Comparison of ENCODE assay signal across 2 cellular contexts in the genomic region with DNA sequence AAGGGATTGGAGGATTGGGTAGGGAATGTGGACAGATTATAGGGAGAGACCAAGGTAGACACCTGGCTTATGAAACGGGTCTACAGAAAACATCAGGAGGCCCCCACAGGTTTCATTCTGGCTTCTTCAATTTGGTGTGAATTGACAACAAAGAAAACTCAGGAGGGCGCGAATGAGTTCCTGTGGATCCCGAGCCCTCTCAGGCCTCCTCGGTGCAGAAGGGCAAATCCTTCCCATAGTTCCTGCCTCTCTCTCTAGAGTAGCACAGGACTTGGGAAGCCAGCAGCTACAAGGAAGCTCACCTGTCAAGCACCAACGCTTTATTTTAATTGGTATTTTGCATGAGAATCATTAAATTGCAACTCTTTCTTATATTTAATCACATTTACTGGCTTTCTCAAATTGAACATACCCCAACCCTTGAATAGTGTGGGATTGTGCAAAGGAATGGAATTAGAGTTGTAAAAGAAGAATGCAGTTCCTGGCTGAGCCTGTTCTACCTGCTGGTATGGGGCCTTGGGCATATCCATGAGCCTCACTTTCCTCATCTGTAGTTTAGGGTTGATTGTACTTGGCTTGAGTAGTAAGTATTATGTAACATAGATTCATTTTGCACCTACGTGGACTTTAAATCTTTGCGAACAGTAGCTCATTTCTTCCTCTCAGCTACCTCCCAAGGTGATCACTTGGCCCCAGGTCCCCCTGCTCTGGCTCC.
TF ChIP-seq lines count a peak whose summit lies in the region.

No MANE protein-coding gene starts in this region.

TF ChIP-seq in SK-N-SH, 30 proteins besides CTCF, POLR2A, EP300 and RAD21 (continued from another document):
- TF ChIP-seq, protein P1, sequence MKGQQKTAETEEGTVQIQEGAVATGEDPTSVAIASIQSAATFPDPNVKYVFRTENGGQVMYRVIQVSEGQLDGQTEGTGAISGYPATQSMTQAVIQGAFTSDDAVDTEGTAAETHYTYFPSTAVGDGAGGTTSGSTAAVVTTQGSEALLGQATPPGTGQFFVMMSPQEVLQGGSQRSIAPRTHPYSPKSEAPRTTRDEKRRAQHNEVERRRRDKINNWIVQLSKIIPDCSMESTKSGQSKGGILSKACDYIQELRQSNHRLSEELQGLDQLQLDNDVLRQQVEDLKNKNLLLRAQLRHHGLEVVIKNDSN (IDR thresholded peaks at IDR 0.05; ENCODE audit: borderline replicate concordance, low read depth) = no peak
- TF ChIP-seq, protein P2, sequence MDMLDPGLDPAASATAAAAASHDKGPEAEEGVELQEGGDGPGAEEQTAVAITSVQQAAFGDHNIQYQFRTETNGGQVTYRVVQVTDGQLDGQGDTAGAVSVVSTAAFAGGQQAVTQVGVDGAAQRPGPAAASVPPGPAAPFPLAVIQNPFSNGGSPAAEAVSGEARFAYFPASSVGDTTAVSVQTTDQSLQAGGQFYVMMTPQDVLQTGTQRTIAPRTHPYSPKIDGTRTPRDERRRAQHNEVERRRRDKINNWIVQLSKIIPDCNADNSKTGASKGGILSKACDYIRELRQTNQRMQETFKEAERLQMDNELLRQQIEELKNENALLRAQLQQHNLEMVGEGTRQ (IDR thresholded peaks at IDR 0.05; ENCODE audit: borderline replicate concordance, low read depth, low read length) = no peak
- no peak for TF ChIP-seq MXI1 (IDR thresholded peaks at IDR 0.05; ENCODE audit: low read depth, low read length)

TF ChIP-seq in SK-N-SH treated with all-trans-retinoic acid at 6 μM for 48 hours, 23 proteins besides CTCF, POLR2A, EP300 and RAD21 (continued from another document):
- TF ChIP-seq, protein P3, sequence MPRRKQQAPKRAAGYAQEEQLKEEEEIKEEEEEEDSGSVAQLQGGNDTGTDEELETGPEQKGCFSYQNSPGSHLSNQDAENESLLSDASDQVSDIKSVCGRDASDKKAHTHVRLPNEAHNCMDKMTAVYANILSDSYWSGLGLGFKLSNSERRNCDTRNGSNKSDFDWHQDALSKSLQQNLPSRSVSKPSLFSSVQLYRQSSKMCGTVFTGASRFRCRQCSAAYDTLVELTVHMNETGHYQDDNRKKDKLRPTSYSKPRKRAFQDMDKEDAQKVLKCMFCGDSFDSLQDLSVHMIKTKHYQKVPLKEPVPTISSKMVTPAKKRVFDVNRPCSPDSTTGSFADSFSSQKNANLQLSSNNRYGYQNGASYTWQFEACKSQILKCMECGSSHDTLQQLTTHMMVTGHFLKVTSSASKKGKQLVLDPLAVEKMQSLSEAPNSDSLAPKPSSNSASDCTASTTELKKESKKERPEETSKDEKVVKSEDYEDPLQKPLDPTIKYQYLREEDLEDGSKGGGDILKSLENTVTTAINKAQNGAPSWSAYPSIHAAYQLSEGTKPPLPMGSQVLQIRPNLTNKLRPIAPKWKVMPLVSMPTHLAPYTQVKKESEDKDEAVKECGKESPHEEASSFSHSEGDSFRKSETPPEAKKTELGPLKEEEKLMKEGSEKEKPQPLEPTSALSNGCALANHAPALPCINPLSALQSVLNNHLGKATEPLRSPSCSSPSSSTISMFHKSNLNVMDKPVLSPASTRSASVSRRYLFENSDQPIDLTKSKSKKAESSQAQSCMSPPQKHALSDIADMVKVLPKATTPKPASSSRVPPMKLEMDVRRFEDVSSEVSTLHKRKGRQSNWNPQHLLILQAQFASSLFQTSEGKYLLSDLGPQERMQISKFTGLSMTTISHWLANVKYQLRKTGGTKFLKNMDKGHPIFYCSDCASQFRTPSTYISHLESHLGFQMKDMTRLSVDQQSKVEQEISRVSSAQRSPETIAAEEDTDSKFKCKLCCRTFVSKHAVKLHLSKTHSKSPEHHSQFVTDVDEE (CRISPR knock-in tag; IDR thresholded peaks at IDR 0.05) = no peak
- TF ChIP-seq, protein P4, sequence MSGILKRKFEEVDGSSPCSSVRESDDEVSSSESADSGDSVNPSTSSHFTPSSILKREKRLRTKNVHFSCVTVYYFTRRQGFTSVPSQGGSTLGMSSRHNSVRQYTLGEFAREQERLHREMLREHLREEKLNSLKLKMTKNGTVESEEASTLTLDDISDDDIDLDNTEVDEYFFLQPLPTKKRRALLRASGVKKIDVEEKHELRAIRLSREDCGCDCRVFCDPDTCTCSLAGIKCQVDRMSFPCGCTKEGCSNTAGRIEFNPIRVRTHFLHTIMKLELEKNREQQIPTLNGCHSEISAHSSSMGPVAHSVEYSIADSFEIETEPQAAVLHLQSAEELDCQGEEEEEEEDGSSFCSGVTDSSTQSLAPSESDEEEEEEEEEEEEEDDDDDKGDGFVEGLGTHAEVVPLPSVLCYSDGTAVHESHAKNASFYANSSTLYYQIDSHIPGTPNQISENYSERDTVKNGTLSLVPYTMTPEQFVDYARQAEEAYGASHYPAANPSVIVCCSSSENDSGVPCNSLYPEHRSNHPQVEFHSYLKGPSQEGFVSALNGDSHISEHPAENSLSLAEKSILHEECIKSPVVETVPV (CRISPR knock-in tag; IDR thresholded peaks at IDR 0.05) = no peak
- TF ChIP-seq TOX (CRISPR knock-in tag; IDR thresholded peaks at IDR 0.05; ENCODE audit: borderline replicate concordance) = no peak
